In the genomic region with DNA sequence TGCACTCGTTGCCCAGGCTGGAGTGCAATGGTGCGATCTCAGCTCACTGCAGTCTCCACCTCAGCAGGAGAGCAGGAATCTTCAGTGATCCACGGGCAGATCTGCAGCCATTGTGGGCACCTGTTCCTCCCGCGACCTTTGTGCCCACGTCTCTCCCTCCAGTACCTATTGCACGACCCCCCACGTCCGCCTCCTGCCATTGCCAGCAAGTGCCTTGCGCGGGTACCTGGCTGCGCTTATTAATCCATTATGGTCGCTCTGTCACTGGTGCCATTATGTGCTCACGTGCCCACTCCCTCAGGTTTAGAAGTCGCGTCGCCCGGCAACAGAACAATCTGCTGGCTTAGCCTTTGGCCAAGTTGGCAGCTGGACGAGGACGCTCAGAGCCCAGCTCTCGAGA, we compare ENCODE assay signal across 8 cellular contexts.
DNase-seq lines count a peak whose midpoint lies in the region; ATAC-seq and TF ChIP-seq lines count a peak whose summit lies in the region.
"Not testable (repeated sequence)": the region's sequence is repeated elsewhere in the genome, so short reads cannot be mapped to it uniquely, and the experiment has no call there.

No MANE protein-coding gene starts in this region.

- not testable (repeated sequence) for H3K27ac Mint-ChIP-seq in CD14-positive monocyte

- not testable (repeated sequence) for H3K36me3 ChIP-seq in right atrium auricular region; testis (ENCODE audit: low read depth, missing control alignments)

- not testable (repeated sequence) for H3K4me3 ChIP-seq in dorsolateral prefrontal cortex, right atrium auricular region, testis

- peaks cover 5 to 33% (median 12%) of the 10 kb centered on the region in 7 donors for H3K9me3 Mint-ChIP-seq in CD14-positive monocyte

- ATAC-seq in sciatic nerve, result not testable (repeated sequence)

- H3K27me3 ChIP-seq in dorsolateral prefrontal cortex, right atrium auricular region, testis: not testable (repeated sequence)

- 95 to 96% methylated on average over 16 to 20 of the region's 21 CpGs for WGBS in testis, 2 donors

- not testable (repeated sequence) for H3K4me3 Mint-ChIP-seq in CD14-positive monocyte

- H3K27ac ChIP-seq in dorsolateral prefrontal cortex, result peak overlapping the region in 2 of 59 donors; percentile 1 to 19
- not testable (repeated sequence) for H3K27ac ChIP-seq in right atrium auricular region, testis

- intact Hi-C loops in CD14-positive monocyte (cut with micrococcal nuclease); sciatic nerve (cut with DNase I); testis (cut with DNase I; ENCODE audit: low total_unique reads): not testable (repeated sequence)
- intact Hi-C loops in dorsolateral prefrontal cortex (cut with DNase I), result loop anchor here in 1 of 2 donors (10.0 kb wide), 1 partner anchor 266 kb away; no protein-coding TSS in a partner anchor

- not testable (repeated sequence) for H3K9me3 ChIP-seq in right atrium auricular region, testis

- H3K36me3 Mint-ChIP-seq in CD14-positive monocyte, result peaks cover 39 to 43% of the 10 kb centered on the region in 2 donors

- not testable (repeated sequence) for H3K27me3 Mint-ChIP-seq in CD14-positive monocyte (ENCODE audit: low read depth in 3 of 3)

- H3K4me1 Mint-ChIP-seq in CD14-positive monocyte, result not testable (repeated sequence)

- not testable (repeated sequence) for H3K4me1 ChIP-seq in right atrium auricular region, testis

- DNase-seq in CD14-positive monocyte (ENCODE audit: low spot score), result peak; percentile 51
- DNase-seq in activated CD4-positive, CD25-positive, alpha-beta regulatory T cell treated with anti-CD3 and anti-CD28 coated beads, Interleukin-2, amount 50 U/mL, for 72 hours, result peak; percentile 40
- DNase-seq in activated effector memory CD4-positive, alpha-beta T cell treated with anti-CD3 and anti-CD28 coated beads, Interleukin-2, amount 50 U/mL, for 16 hours, result peak; percentile 71
- peak in 8 of 10 donors; percentile 13 to 72 (median 42) for DNase-seq in dorsolateral prefrontal cortex
- DNase-seq in right atrium auricular region (ENCODE audit: low spot score), result peak; percentile 60
- peak; percentile 95 for DNase-seq in mesenteric fat pad (ENCODE audit: low spot score)
- peak; percentile 80 for DNase-seq in sciatic nerve (ENCODE audit: low spot score)
- peak; percentile 18 for DNase-seq in testis

- TF ChIP-seq POLR2A in testis (IDR thresholded peaks at IDR 0.05), result not testable (repeated sequence)

- not testable (repeated sequence) for TF ChIP-seq CTCF in CD14-positive monocyte (IDR thresholded peaks at IDR 0.05); dorsolateral prefrontal cortex (IDR thresholded peaks at IDR 0.05 in 54 of 56, conservative IDR thresholded peaks at IDR 0.05 in 2 of 56; ENCODE audit: low read depth in 1 of 56, partially characterized antibody in 56 of 56); right atrium auricular region (IDR thresholded peaks at IDR 0.05); testis (IDR thresholded peaks at IDR 0.05)

Comparison
In these comparisons a context has a peak if more than half of its experiments do, and no peak if none do; other contexts are left out.
1. DNase-seq: peak in every context shown above with its lines; median percentile 95 in mesenteric fat pad; 80 in sciatic nerve; 71 in activated effector memory CD4-positive, alpha-beta T cell treated with anti-CD3 and anti-CD28 coated beads, Interleukin-2, amount 50 U/mL, for 16 hours; 60 in right atrium auricular region; 51 in CD14-positive monocyte; 42 in dorsolateral prefrontal cortex; 40 in activated CD4-positive, CD25-positive, alpha-beta regulatory T cell treated with anti-CD3 and anti-CD28 coated beads, Interleukin-2, amount 50 U/mL, for 72 hours; 18 in testis.